21 cellular contexts compared by ENCODE assay signal in genomic region chr5:53038196-53038847, GRCh38. TPM values are rescaled to one million over a fixed set of nuclear protein-coding genes. Genes with fewer than 3 reads are reported as not detected.
DNase-seq lines count a peak whose midpoint lies in the region; ATAC-seq and TF ChIP-seq lines count a peak whose summit lies in the region.
"Had no signal": no experiment of that assay in that cellular context is flagged by ENCODE, and none has a peak within 500 bp of the region (broad histone marks: within the 10 kb centered on the region; RNA-seq: fewer than 3 reads in every experiment).

No MANE protein-coding gene starts in this region.

- H3K9me2 ChIP-seq in HCT116 (ENCODE audit: insufficient read depth): no peaks in the 10 kb centered on the region

- peak; percentile 26; the same call in 1 of the 2 replicates for ATAC-seq in HCT116

- H3K9me3 Mint-ChIP-seq in activated CD4-positive, alpha-beta memory T cell treated with anti-CD3 and anti-CD28 coated beads, Interleukin-2, amount 10 ng/mL, durations not matched to agents 7 days and 5 days: no peaks in the 10 kb centered on the region

- no peak overlapping the region for H2AFZ ChIP-seq in HCT116 (ENCODE audit: low read depth, low read length, poor library complexity, severe bottlenecking)

- no peak overlapping the region for H3K9ac ChIP-seq in HCT116 (ENCODE audit: low read length)

- H3K27me3 ChIP-seq in HCT116 (ENCODE audit: insufficient read depth, low read length): no peaks in the 10 kb centered on the region
- H3K27me3 ChIP-seq: sigmoid colon, thyroid gland had no signal

- no peaks in the 10 kb centered on the region for H3K27me3 Mint-ChIP-seq in activated CD4-positive, alpha-beta memory T cell treated with anti-CD3 and anti-CD28 coated beads, Interleukin-2, amount 10 ng/mL, durations not matched to agents 7 days and 5 days

- peaks cover 31 to 56% of the 10 kb centered on the region in 2 experiments for H3K4me1 ChIP-seq in HCT116 (ENCODE audit: control insufficient read depth in 1 of 2, insufficient read depth in 2 of 2, low read length in 2 of 2)
- H3K4me1 ChIP-seq: BE2C had no signal

- no TSS peak for BruUV-seq in HCT116 (replicated peaks; lab: Mats Ljungman, UMichigan)

- no peak for TF ChIP-seq POLR2A in HCT116 (IDR thresholded peaks at IDR 0.05; ENCODE audit: borderline replicate concordance, extremely low read depth, insufficient read depth, insufficient read length)

- no peaks in the 10 kb centered on the region for H3K9me3 ChIP-seq in HCT116 (ENCODE audit: control insufficient read depth in 1 of 2, insufficient read depth in 1 of 2, low read depth in 1 of 2, low read length in 2 of 2)
- H3K9me3 ChIP-seq: BE2C, sigmoid colon, thyroid gland had no signal

- no peak overlapping the region for H3K4me3 Mint-ChIP-seq in activated CD4-positive, alpha-beta memory T cell treated with anti-CD3 and anti-CD28 coated beads, Interleukin-2, amount 10 ng/mL, durations not matched to agents 7 days and 5 days

- CTCF ChIA-PET in HCT116 (lab: Charles Lee): interaction anchor here (0.9 kb wide), 1 partner anchor 89 kb away, joined by 3 read pairs; no protein-coding TSS in a partner anchor
- CTCF ChIA-PET in activated CD4-positive, alpha-beta memory T cell treated with anti-CD3 and anti-CD28 coated beads, Interleukin-2, amount 10 ng/mL, durations not matched to agents 7 days and 5 days (lab: Charles Lee): interaction anchor here (1.0 kb wide), 1 partner anchor 89 kb away, joined by 6 read pairs; no protein-coding TSS in a partner anchor

- intact Hi-C loops in HCT116 (cut with micrococcal nuclease): loop anchor here (5.0 kb wide), 1 partner anchor 91 kb away; no protein-coding TSS in a partner anchor

- H3K4me2 ChIP-seq in HCT116 (ENCODE audit: low read length): peak overlapping the region; percentile 63

- TF ChIP-seq CTCF in HCT116 (IDR thresholded peaks at IDR 0.05 in 2 of 3, conservative IDR thresholded peaks at IDR 0.05 in 1 of 3; ENCODE audit: borderline replicate concordance in 1 of 3, insufficient read depth in 1 of 3, low read depth in 2 of 3, low read length in 2 of 3): no peak
- no peak for TF ChIP-seq CTCF in astrocyte of the spinal cord (IDR thresholded peaks at IDR 0.05; ENCODE audit: low read depth, low read length)
- TF ChIP-seq CTCF in GM13977 (IDR thresholded peaks at IDR 0.05; ENCODE audit: extremely low read depth, insufficient read depth, missing control alignments): no peak

- no peaks in the 10 kb centered on the region for H3K36me3 ChIP-seq in HCT116 (ENCODE audit: control insufficient read depth in 1 of 2, insufficient read depth in 2 of 2, low read length in 2 of 2)
- H3K36me3 ChIP-seq: BE2C, sigmoid colon, thyroid gland had no signal

- H3K36me3 Mint-ChIP-seq in activated CD4-positive, alpha-beta memory T cell treated with anti-CD3 and anti-CD28 coated beads, Interleukin-2, amount 10 ng/mL, durations not matched to agents 7 days and 5 days (ENCODE audit: low read depth): peaks cover 41% of the 10 kb centered on the region

- peak; percentile 53 for DNase-seq in Daoy (ENCODE audit: low read depth)
- DNase-seq in HCT116 (ENCODE audit: low read depth, low spot score): no peak
- peak; percentile 32 for DNase-seq in astrocyte of the spinal cord (ENCODE audit: low read depth, low spot score)
- DNase-seq in iris pigment epithelial cell (ENCODE audit: low read depth): peak; percentile 36
- no peak for DNase-seq in activated CD4-positive, alpha-beta memory T cell treated with anti-CD3 and anti-CD28 coated beads, Interleukin-2, amount 10 ng/mL, durations not matched to agents 7 days and 5 days
- no peak for DNase-seq in SKM-1 (lab: John Stamatoyannopoulos, UW; ENCODE audit: unreplicated experiment)
- no peak for DNase-seq in GM13977 (ENCODE audit: low spot score)
- DNase-seq: activated effector memory CD4-positive, alpha-beta T cell treated with anti-CD3 and anti-CD28 coated beads, Interleukin-2, amount 50 U/mL, for 16 hours; aorta; BE2C; cortex of kidney; H7; hippocampal formation; NCI-H2029; NCI-H524 treated with DMSO at 0.1 percent for 48 hours; occipital lobe; sigmoid colon; stimulated activated CD4-positive, alpha-beta T cell treated with anti-CD3 and anti-CD28 coated beads, Interleukin-4, amount 100 ng/mL, for 1 hour; stimulated activated CD8-positive, alpha-beta memory T cell treated with anti-CD3 and anti-CD28 coated beads, Interleukin-4, amount 100 ng/mL, for 48 hours; thyroid gland had no signal

- no peak for TF ChIP-seq RAD21 in HCT116 (IDR thresholded peaks at IDR 0.05; ENCODE audit: low read depth)

- no peaks in the 10 kb centered on the region; the same call in 1 of the 2 replicates for H3K79me2 ChIP-seq in HCT116 (ENCODE audit: insufficient read depth, low read length)

- H3K4me3 ChIP-seq in HCT116 (replicated peaks in 1 of 2; ENCODE audit: low read depth in 1 of 2, low read length in 2 of 2): no peak overlapping the region
- no peak overlapping the region for H3K4me3 ChIP-seq in astrocyte of the spinal cord (ENCODE audit: low read depth, low read length)
- H3K4me3 ChIP-seq: sigmoid colon, thyroid gland had no signal

- H3K4me1 Mint-ChIP-seq in activated CD4-positive, alpha-beta memory T cell treated with anti-CD3 and anti-CD28 coated beads, Interleukin-2, amount 10 ng/mL, durations not matched to agents 7 days and 5 days: peaks cover 76% of the 10 kb centered on the region

- POLR2A ChIA-PET in HCT116 (lab: Charles Lee): no interaction called here
- POLR2A ChIA-PET in activated CD4-positive, alpha-beta memory T cell treated with anti-CD3 and anti-CD28 coated beads, Interleukin-2, amount 10 ng/mL, durations not matched to agents 7 days and 5 days (lab: Charles Lee): interaction anchor here (0.9 to 1.6 kb wide), 2 partner anchors 9 to 72 kb away, joined by 3 to 4 read pairs; no protein-coding TSS in a partner anchor

- RAD21 ChIA-PET in HCT116 (lab: Charles Lee; ENCODE audit: low non-redundant PET in 1 of 2, low total read pairs in 2 of 2, uncharacterized antibody in 2 of 2, unreplicated experiment in 2 of 2): interaction anchor here in 1 of 2 experiments (0.6 kb wide), 1 partner anchor 59 kb away, joined by 3 read pairs; no protein-coding TSS in a partner anchor

- H3K27ac Mint-ChIP-seq in activated CD4-positive, alpha-beta memory T cell treated with anti-CD3 and anti-CD28 coated beads, Interleukin-2, amount 10 ng/mL, durations not matched to agents 7 days and 5 days: no peak overlapping the region

- no peaks in the 10 kb centered on the region for H4K20me1 ChIP-seq in HCT116 (ENCODE audit: insufficient read depth)

- in situ Hi-C loops in astrocyte of the spinal cord (cut with HindIII; ENCODE audit: low sequenced_read_pairs): no loop called here
- in situ Hi-C loops in GM13977 (cut with MboI; ENCODE audit: low pct_unique_long_range_greater_than_20kb, low sequenced_read_pairs, unreplicated experiment): no loop called here

- H3K27ac ChIP-seq in HCT116 (ENCODE audit: low read depth, low read length): peak overlapping the region; percentile 57; the same call in 1 of the 2 replicates
- H3K27ac ChIP-seq: VCaP had no signal

TF ChIP-seq in HCT116, 20 proteins besides CTCF, POLR2A, EP300 and RAD21:
- TF ChIP-seq SRF (IDR thresholded peaks at IDR 0.05; ENCODE audit: low read depth) (no peak), ZBTB33 (IDR thresholded peaks at IDR 0.05; ENCODE audit: extremely low read depth, insufficient replicate concordance, low read length) (no peak), ELF1 (IDR thresholded peaks at IDR 0.05; ENCODE audit: borderline replicate concordance, low read depth) (no peak), YY1 (IDR thresholded peaks at IDR 0.05; ENCODE audit: extremely low read depth, insufficient replicate concordance, low read depth, low read length) (no peak), CEBPB (IDR thresholded peaks at IDR 0.05; ENCODE audit: low read depth) (no peak), EZH2phosphoT487 (IDR thresholded peaks at IDR 0.05; ENCODE audit: borderline replicate concordance) (no peak), ZNF274 (IDR thresholded peaks at IDR 0.05; ENCODE audit: low read depth, low read length) (no peak)
TF ChIP-seq in HCT116: peak in this region for 0.

RNA-seq across cellular contexts. Expression of gene ITGA2, which starts 49.2 kb away (rescaled TPM):
- total RNA-seq in Daoy (2014; rRNA removed; shearing (Covaris generic)): 27.4 and 32.0 TPM in 2 replicates
- 36.6 TPM for total RNA-seq in HCT116 (2021; ENCODE audit: unreplicated experiment)
- polyA plus RNA-seq in HCT116 (2012): 7.4 and 10.8 TPM in 2 replicates
- 10 to 100 TPM; 10.2 to 11.2 TPM for total RNA-seq in activated CD4-positive, alpha-beta memory T cell treated with anti-CD3 and anti-CD28 coated beads, Interleukin-2, amount 10 ng/mL, durations not matched to agents 7 days and 5 days

Comparison
In these comparisons a context has a peak if more than half of its experiments do, and no peak if none do; other contexts are left out.
1. DNase-seq: peak in Daoy (single experiment), astrocyte of the spinal cord (single experiment) and iris pigment epithelial cell (single experiment); none in HCT116 (single experiment), activated CD4-positive, alpha-beta memory T cell treated with anti-CD3 and anti-CD28 coated beads, Interleukin-2, amount 10 ng/mL, durations not matched to agents 7 days and 5 days (single experiment), SKM-1 (single experiment) and GM13977 (single experiment).